ENCODE assay signal across 22 cellular contexts in genomic region chr5:57066921-57067914, GRCh38.
DNase-seq lines count a peak whose midpoint lies in the region; ATAC-seq and TF ChIP-seq lines count a peak whose summit lies in the region.
"Had no signal": no experiment of that assay in that cellular context is flagged by ENCODE, and none has a peak within 500 bp of the region (broad histone marks: within the 10 kb centered on the region; RNA-seq: fewer than 3 reads in every experiment).

No MANE protein-coding gene starts in this region.

- H3K9me3 Mint-ChIP-seq in CD4-positive, alpha-beta T cell: peaks cover 11% of the 10 kb centered on the region

- no peak for TF ChIP-seq POLR2A in thyroid gland (IDR thresholded peaks at IDR 0.05)

- intact Hi-C loops in thyroid gland (cut with DNase I): no loop called here
- intact Hi-C loops in CD4-positive, alpha-beta T cell (cut with DNase I, micrococcal nuclease): no loop called here

- no peak overlapping the region for H3K27ac Mint-ChIP-seq in CD4-positive, alpha-beta T cell
- H3K27ac Mint-ChIP-seq: brain; naive thymus-derived CD8-positive, alpha-beta T cell had no signal

- in situ Hi-C loops in KBM-7 (cut with MboI; ENCODE audit: low pct_unique_long_range_greater_than_20kb, low sequenced_read_pairs): no loop called here
- in situ Hi-C loops in astrocyte of the spinal cord (cut with HindIII; ENCODE audit: low sequenced_read_pairs): no loop called here

- no peaks in the 10 kb centered on the region for H3K4me1 ChIP-seq in hepatocyte (ENCODE audit: insufficient read depth)
- H3K4me1 ChIP-seq in thyroid gland: no peaks in the 10 kb centered on the region

- H3K27me3 Mint-ChIP-seq in CD4-positive, alpha-beta T cell: peaks cover 7% of the 10 kb centered on the region

- no peak overlapping the region for H3K4me3 ChIP-seq in astrocyte of the spinal cord (ENCODE audit: low read depth, low read length)
- H3K4me3 ChIP-seq in hepatocyte: no peak overlapping the region
- H3K4me3 ChIP-seq in thyroid gland (replicated peaks in 1 of 3): no peak overlapping the region
- H3K4me3 ChIP-seq: thoracic aorta had no signal

- H3K4me1 Mint-ChIP-seq in CD4-positive, alpha-beta T cell (ENCODE audit: low read depth): no peaks in the 10 kb centered on the region

- H2AFZ ChIP-seq in hepatocyte: no peak overlapping the region

- no peaks in the 10 kb centered on the region for H3K9me2 ChIP-seq in hepatocyte (replicated peaks; ENCODE audit: insufficient read depth)

- DNase-seq in CMK (ENCODE audit: low read depth) (peak; percentile 33), KBM-7 (peak; percentile 89), astrocyte of the spinal cord (ENCODE audit: low read depth, low spot score) (peak; percentile 1), hepatocyte (ENCODE audit: low spot score) (no peak), thyroid gland (no peak), hypothalamus (lab: John Stamatoyannopoulos, UW) (no peak)
- no peak for DNase-seq in CD4-positive, alpha-beta T cell
- DNase-seq: activated CD8-positive, alpha-beta memory T cell treated with anti-CD3 and anti-CD28 coated beads for 24 hours; activated gamma-delta T cell treated with Interleukin-2 at 50 U/mL for 16 hours; AML-193; effector CD4-positive, alpha-beta T cell; glutamatergic neuron; Kasumi-1; naive thymus-derived CD8-positive, alpha-beta T cell; NCI-H2081; right cardiac atrium; stimulated activated CD8-positive, alpha-beta memory T cell treated with anti-CD3 and anti-CD28 coated beads, Interleukin-4, amount 100 ng/mL, for 48 hours had no signal

- POLR2A ChIA-PET in CD4-positive, alpha-beta T cell (lab: Charles Lee): no interaction called here

- H3K4me2 ChIP-seq in hepatocyte: no peak overlapping the region

- CTCF ChIA-PET in CD4-positive, alpha-beta T cell (lab: Charles Lee): interaction anchor here (0.6 kb wide), 1 partner anchor 58 kb away, joined by 4 read pairs; no protein-coding TSS in a partner anchor

- H3K9me3 ChIP-seq in hepatocyte (ENCODE audit: low read depth) (no peaks in the 10 kb centered on the region), thyroid gland (no peaks in the 10 kb centered on the region)
- peaks cover 6% of the 10 kb centered on the region for H3K9me3 ChIP-seq in CD4-positive, alpha-beta T cell (ENCODE audit: control insufficient read depth, low read length)

- H3K36me3 Mint-ChIP-seq in CD4-positive, alpha-beta T cell (ENCODE audit: low read depth): no peaks in the 10 kb centered on the region
- H3K36me3 Mint-ChIP-seq: brain had no signal

- H3K27me3 ChIP-seq in hepatocyte (no peaks in the 10 kb centered on the region), thyroid gland (no peaks in the 10 kb centered on the region)
- H3K27me3 ChIP-seq in CD4-positive, alpha-beta T cell (ENCODE audit: control insufficient read depth, insufficient read depth, low read length): no peaks in the 10 kb centered on the region

- no peaks in the 10 kb centered on the region for H4K20me1 ChIP-seq in hepatocyte (ENCODE audit: insufficient read depth, poor library complexity, severe bottlenecking)

- peak overlapping the region; percentile 58 for H3K27ac ChIP-seq in hepatocyte
- H3K27ac ChIP-seq in thyroid gland: no peak overlapping the region
- no peak overlapping the region for H3K27ac ChIP-seq in CD4-positive, alpha-beta T cell (ENCODE audit: low read depth, low read length)
- H3K27ac ChIP-seq: HL-60, thoracic aorta, VCaP had no signal

- no peak overlapping the region for H3K4me3 Mint-ChIP-seq in CD4-positive, alpha-beta T cell
- H3K4me3 Mint-ChIP-seq: brain; naive thymus-derived CD8-positive, alpha-beta T cell had no signal

- ATAC-seq in CD4-positive, alpha-beta T cell (ENCODE audit: poor library complexity): no peak
- ATAC-seq in GM18868 (IDR thresholded peaks at IDR 0.05; ENCODE audit: unreplicated experiment): no peak
- ATAC-seq: naive thymus-derived CD8-positive, alpha-beta T cell; right cardiac atrium had no signal

- H3K79me2 ChIP-seq in hepatocyte: no peaks in the 10 kb centered on the region

- TF ChIP-seq CTCF in astrocyte of the spinal cord (IDR thresholded peaks at IDR 0.05; ENCODE audit: low read depth, low read length) (no peak), hepatocyte (IDR thresholded peaks at IDR 0.05; ENCODE audit: poor library complexity) (no peak), thyroid gland (IDR thresholded peaks at IDR 0.05) (no peak)
- no peak for TF ChIP-seq CTCF in CD4-positive, alpha-beta T cell (IDR thresholded peaks at IDR 0.05)

- WGBS in hepatocyte (ENCODE audit: low lambda C conversion rate, missing lambda C conversion rate): 87% methylated on average over 6 of the region's 6 CpGs
- 88 to 90% methylated on average over 6 of the region's 6 CpGs for WGBS in thyroid gland, 2 donors

- H3K36me3 ChIP-seq in hepatocyte (replicated peaks; ENCODE audit: insufficient read depth, low read depth) (no peaks in the 10 kb centered on the region), thyroid gland (no peaks in the 10 kb centered on the region)
- H3K36me3 ChIP-seq: thoracic aorta had no signal

Comparison
In these comparisons a context has a peak if more than half of its experiments do, and no peak if none do; other contexts are left out.
1. DNase-seq: peak in CMK (single experiment), KBM-7 (single experiment) and astrocyte of the spinal cord (single experiment); none in hepatocyte (single experiment), thyroid gland (0 of 2), CD4-positive, alpha-beta T cell (0 of 10) and hypothalamus (0 of 51).